16 cellular contexts compared by ENCODE assay signal in genomic region chr2:217987391-217987790, GRCh38. TPM values are rescaled to one million over a fixed set of nuclear protein-coding genes. Genes with fewer than 3 reads are reported as not detected.
DNase-seq lines count a peak whose midpoint lies in the region; ATAC-seq, FAIRE-seq and TF ChIP-seq lines count a peak whose summit lies in the region.
"Had no signal": no experiment of that assay in that cellular context is flagged by ENCODE, and none has a peak within 500 bp of the region (broad histone marks: within the 10 kb centered on the region; RNA-seq: fewer than 3 reads in every experiment).

No MANE protein-coding gene starts in this region.

- H3K4me2 ChIP-seq in H1 (ENCODE audit: insufficient read depth in 1 of 2, low read depth in 2 of 2, low read length in 2 of 2) (no peak overlapping the region; a peak in 1 of 4 replicates), osteoblast (ENCODE audit: insufficient read depth, low read length) (no peak overlapping the region)

- no peaks in the 10 kb centered on the region for H3K79me1 ChIP-seq in H1 (ENCODE audit: low read depth, low read length)

- no peak overlapping the region for H3K23ac ChIP-seq in H1 (ENCODE audit: insufficient read length)

- peak; percentile 17 for DNase-seq in RWPE2 (ENCODE audit: low spot score)
- DNase-seq in H1 (ENCODE audit: low read depth in 1 of 2, low spot score in 2 of 2), result no peak
- peak; percentile 58 for DNase-seq in osteoblast (ENCODE audit: insufficient read length, low spot score, missing footprints)
- DNase-seq in tibial artery, result peak in 1 of 2 donors; percentile 12
- DNase-seq in WTC11 (ENCODE audit: low spot score), result no peak
- DNase-seq in SW480 (ENCODE audit: low spot score), result no peak
- no peak for DNase-seq in activated CD4-positive, CD25-positive, alpha-beta regulatory T cell (lab: John Stamatoyannopoulos, UW)
- DNase-seq: activated B cell treated with CpG ODN at 0.5 μM for 24 hours; activated CD4-positive, alpha-beta T cell treated with anti-CD3 and anti-CD28 coated beads, Interleukin-2, amount 50 U/mL, for 48 hours; activated CD8-positive, alpha-beta memory T cell treated with anti-CD3 and anti-CD28 coated beads, Interleukin-2, amount 50 U/mL, for 4 hours; NCI-H1930; NCI-H2227 treated with DMSO at 0.1 percent for 48 hours had no signal

- no peak overlapping the region for H2AK5ac ChIP-seq in H1 (ENCODE audit: low read depth, low read length)

- POLR2A ChIA-PET in H1 (lab: Charles Lee; ENCODE audit: partially characterized antibody), result interaction anchor here (0.8 to 1.0 kb wide), 2 partner anchors 10 to 101 kb away, joined by 3 to 4 read pairs; no protein-coding TSS in a partner anchor
- POLR2A ChIA-PET in WTC11 (lab: Charles Lee), result no interaction called here

- TF ChIP-seq CTCF in RWPE2 (IDR thresholded peaks at IDR 0.05; ENCODE audit: poor library complexity, severe bottlenecking) (no peak), H1 (IDR thresholded peaks at IDR 0.05; ENCODE audit: control extremely low read depth in 1 of 3, insufficient read depth in 1 of 3, low read depth in 1 of 3, low read length in 3 of 3) (no peak), osteoblast (IDR thresholded peaks at IDR 0.05; ENCODE audit: extremely low read depth, low read depth, low read length) (no peak), tibial artery (IDR thresholded peaks at IDR 0.05) (no peak), WTC11 (IDR thresholded peaks at IDR 0.05) (no peak)

- H4K91ac ChIP-seq in H1 (replicated peaks; ENCODE audit: insufficient read length, low read length), result no peak overlapping the region

- no peak overlapping the region for H3K27ac ChIP-seq in RWPE2 (ENCODE audit: poor library complexity, severe bottlenecking)
- H3K27ac ChIP-seq in H1 (ENCODE audit: low read depth, low read length), result no peak overlapping the region
- H3K27ac ChIP-seq in osteoblast (ENCODE audit: low read depth, low read length), result no peak overlapping the region
- H3K27ac ChIP-seq in tibial artery, result peak overlapping the region; percentile 16 to 63
- H3K27ac ChIP-seq: HL-60 had no signal

- H3K9ac ChIP-seq in H1 (replicated peaks in 1 of 4; ENCODE audit: extremely low read depth in 1 of 4, low read depth in 3 of 4, low read length in 3 of 4), result no peak overlapping the region

- no peak for TF ChIP-seq POLR2A in H1 (IDR thresholded peaks at IDR 0.05; ENCODE audit: control extremely low read depth in 1 of 2, low read depth in 2 of 2, low read length in 2 of 2)

- H3K27me3 ChIP-seq in RWPE2 (ENCODE audit: insufficient read depth, poor library complexity, severe bottlenecking), result no peaks in the 10 kb centered on the region
- H3K27me3 ChIP-seq in H1 (replicated peaks in 1 of 4; ENCODE audit: control insufficient read depth in 3 of 4, extremely low read depth in 1 of 4, insufficient read depth in 3 of 4, low read length in 3 of 4), result no peaks in the 10 kb centered on the region; a peak in 1 of 7 replicates
- H3K27me3 ChIP-seq in osteoblast (ENCODE audit: insufficient read depth, low read length), result no peaks in the 10 kb centered on the region
- no peaks in the 10 kb centered on the region for H3K27me3 ChIP-seq in tibial artery

- H4K20me1 ChIP-seq in H1 (replicated peaks in 1 of 2; ENCODE audit: control insufficient read depth in 1 of 2, insufficient read depth in 2 of 2, low read length in 2 of 2) (peaks cover 0 to 7% of the 10 kb centered on the region in 2 experiments), osteoblast (ENCODE audit: insufficient read depth, low read length) (peaks cover 19% of the 10 kb centered on the region)

- H3K56ac ChIP-seq in H1 (replicated peaks; ENCODE audit: insufficient read length, low read depth, low read length), result no peak overlapping the region

- no peak overlapping the region for H3K14ac ChIP-seq in H1 (ENCODE audit: insufficient read length)

- CTCF ChIA-PET in H1 (lab: Charles Lee; ENCODE audit: partially characterized antibody) (interaction anchor here (0.8 to 22.4 kb wide), 49 partner anchors 8 to 198 kb away, joined by 3 to 480 read pairs (median 5); no protein-coding TSS in a partner anchor), WTC11 (lab: Charles Lee) (interaction anchor here (0.9 to 3.9 kb wide), 21 partner anchors 18 to 202 kb away, joined by 3 to 55 read pairs (median 4); no protein-coding TSS in a partner anchor)

- H3K4me1 ChIP-seq in RWPE2 (ENCODE audit: insufficient read depth, poor library complexity, severe bottlenecking), result peaks cover 10% of the 10 kb centered on the region
- H3K4me1 ChIP-seq in H1 (replicated peaks in 1 of 4; ENCODE audit: control insufficient read depth in 3 of 4, insufficient read depth in 4 of 4, low read length in 3 of 4), result peaks cover 0 to 12% (median 2%) of the 10 kb centered on the region in 4 experiments; a peak in 4 of 7 replicates
- peaks cover 12% of the 10 kb centered on the region for H3K4me1 ChIP-seq in osteoblast (ENCODE audit: insufficient read depth, low read length)
- peaks cover 0 to 22% (median 17%) of the 10 kb centered on the region in 4 donors for H3K4me1 ChIP-seq in tibial artery

- intact Hi-C loops in tibial artery (cut with DNase I; ENCODE audit: low total_unique reads), result no loop called here

- no peaks in the 10 kb centered on the region for H3K27me3 Mint-ChIP-seq in WTC11 (ENCODE audit: low read depth)

- FAIRE-seq in H1 (lab: Jason Lieb, UNC), result no peak
- FAIRE-seq: endothelial cell of umbilical vein had no signal

- H4K5ac ChIP-seq in H1 (ENCODE audit: insufficient read length, low read depth, low read length), result no peak overlapping the region

- no peaks in the 10 kb centered on the region for H3K9me3 Mint-ChIP-seq in WTC11
- H3K9me3 Mint-ChIP-seq: activated B cell treated with CpG ODN at 0.5 μM for 24 hours; activated naive CD4-positive, alpha-beta T cell treated with anti-CD3 and anti-CD28 coated beads, Interleukin-2, amount 50 U/mL, for 24 hours; nephron had no signal

- H3K27ac Mint-ChIP-seq in WTC11, result no peak overlapping the region
- H3K27ac Mint-ChIP-seq: activated B cell treated with CpG ODN at 0.5 μM for 24 hours; activated naive CD4-positive, alpha-beta T cell treated with anti-CD3 and anti-CD28 coated beads, Interleukin-2, amount 50 U/mL, for 24 hours had no signal

- H4K8ac ChIP-seq in H1 (ENCODE audit: extremely low read depth, insufficient read depth, low read length), result no peak overlapping the region

- no peak overlapping the region for H2BK120ac ChIP-seq in H1 (replicated peaks; ENCODE audit: low read depth, low read length)

- WGBS in H1 (ENCODE audit: extremely low coverage in 1 of 2, insufficient coverage in 1 of 2, insufficient read length in 1 of 2, insufficient replicate concordance in 2 of 2, low coverage in 1 of 2, low lambda C conversion rate in 2 of 2, missing lambda C conversion rate in 1 of 2), 2 experiments, result 87% methylated on average over 4 of the region's 4 CpGs; no CpG with 5 or more reads in 1 of the 2 experiments

- H3K36me3 ChIP-seq in RWPE2 (ENCODE audit: low read depth) (no peaks in the 10 kb centered on the region), H1 (ENCODE audit: control insufficient read depth in 2 of 4, insufficient read depth in 4 of 4, low read length in 3 of 4) (no peaks in the 10 kb centered on the region), osteoblast (ENCODE audit: insufficient read depth, low read length) (no peaks in the 10 kb centered on the region), tibial artery (peaks cover 0 to 25% (median 0%) of the 10 kb centered on the region in 3 donors)

- H3K4me3 Mint-ChIP-seq in WTC11, result no peak overlapping the region
- H3K4me3 Mint-ChIP-seq: activated B cell treated with CpG ODN at 0.5 μM for 24 hours; activated naive CD4-positive, alpha-beta T cell treated with anti-CD3 and anti-CD28 coated beads, Interleukin-2, amount 50 U/mL, for 24 hours; nephron had no signal

- H2AFZ ChIP-seq in H1 (ENCODE audit: low read length), result no peak overlapping the region
- H2AFZ ChIP-seq in osteoblast (ENCODE audit: low read length), result no peak overlapping the region

- H3K18ac ChIP-seq in H1 (ENCODE audit: extremely low read depth, low read length), result no peak overlapping the region

- no peaks in the 10 kb centered on the region for H3K79me2 ChIP-seq in H1 (ENCODE audit: control insufficient read depth in 1 of 2, insufficient read depth in 2 of 2, low read length in 2 of 2)
- H3K79me2 ChIP-seq in osteoblast (ENCODE audit: insufficient read depth, low read length), result peaks cover 6% of the 10 kb centered on the region

- H2BK20ac ChIP-seq in H1 (ENCODE audit: low read length), result no peak overlapping the region

- no peak overlapping the region for H2BK5ac ChIP-seq in H1 (ENCODE audit: low read depth, low read length)

- no peak for TF ChIP-seq RAD21 in H1 (IDR thresholded peaks at IDR 0.05 in 1 of 2, conservative IDR thresholded peaks at IDR 0.05 in 1 of 2; ENCODE audit: low read depth in 2 of 2, low read length in 2 of 2)

- TF ChIP-seq EP300 in H1 (IDR thresholded peaks at IDR 0.05; ENCODE audit: borderline replicate concordance in 1 of 2, low read depth in 2 of 2, low read length in 2 of 2), result no peak

- no peak overlapping the region for H2BK15ac ChIP-seq in H1 (ENCODE audit: low read length)

- H3K4me3 ChIP-seq in RWPE2 (ENCODE audit: severe bottlenecking), result no peak overlapping the region
- H3K4me3 ChIP-seq in H1 (ENCODE audit: extremely low read depth in 1 of 4, insufficient read depth in 2 of 4, low read depth in 3 of 4, low read length in 4 of 4), result no peak overlapping the region
- H3K4me3 ChIP-seq in osteoblast (ENCODE audit: insufficient read depth, low read length), result no peak overlapping the region
- H3K4me3 ChIP-seq in tibial artery, result no peak overlapping the region

- H3K4ac ChIP-seq in H1 (replicated peaks; ENCODE audit: insufficient read length, low read depth, low read length), result peak overlapping the region; percentile 25

- peaks cover 17% of the 10 kb centered on the region for H3K4me1 Mint-ChIP-seq in WTC11
- H3K4me1 Mint-ChIP-seq: activated naive CD4-positive, alpha-beta T cell treated with anti-CD3 and anti-CD28 coated beads, Interleukin-2, amount 50 U/mL, for 24 hours had no signal

- ATAC-seq in RWPE2 (ENCODE audit: low read depth), result no peak
- ATAC-seq in WTC11, result no peak

- H3K36me3 Mint-ChIP-seq in WTC11, result no peaks in the 10 kb centered on the region
- H3K36me3 Mint-ChIP-seq: activated naive CD4-positive, alpha-beta T cell treated with anti-CD3 and anti-CD28 coated beads, Interleukin-2, amount 50 U/mL, for 24 hours had no signal

- H3K9me3 ChIP-seq in RWPE2 (ENCODE audit: severe bottlenecking) (no peaks in the 10 kb centered on the region), H1 (ENCODE audit: insufficient read depth in 2 of 2, low read depth in 1 of 2, low read length in 1 of 2) (no peaks in the 10 kb centered on the region), osteoblast (ENCODE audit: low read depth, low read length) (no peaks in the 10 kb centered on the region), tibial artery (no peaks in the 10 kb centered on the region)

- peaks cover 10% of the 10 kb centered on the region; the same call in 1 of the 2 replicates for H3K23me2 ChIP-seq in H1 (ENCODE audit: low read depth, low read length)

- H2BK12ac ChIP-seq in H1 (ENCODE audit: low read depth, low read length), result no peak overlapping the region

RNA-seq across cellular contexts. Expression of gene TNS1, which starts 15.4 kb away (rescaled TPM):
- 4.8 and 5.1 TPM in 2 replicates for total RNA-seq in H1 (2021; fragmentation: NEBNext Ultra II Directional; extraction: Animal tissue kit (Norgen Biotek cat#: 25700))
- polyA plus RNA-seq in H1 (2011; rRNA removed), result 1.5 and 1.9 TPM in 2 replicates
- polyA plus RNA-seq in H1 (2011; cell fraction: cytosol; rRNA removed), result 1.3 TPM
- 7.3 TPM for polyA plus RNA-seq in H1 (2011; cell fraction: nucleus; rRNA removed)
- polyA plus RNA-seq in H1 (2012, experiment 1 of 2), result 2.0 to 2.7 TPM (median 2.3 TPM) in 4 replicates
- polyA plus RNA-seq in H1 (2012, experiment 2 of 2), result 1.1 TPM
- 1.9 TPM for polyA plus RNA-seq in H1 (2013, experiment 1 of 2)
- 2.0 TPM for polyA plus RNA-seq in H1 (2013, experiment 2 of 2)
- 11.6 and 19.6 TPM in 2 replicates for polyA minus RNA-seq in H1 (2011; rRNA and poly(A)+ RNA removed)
- 4.1 TPM for polyA minus RNA-seq in H1 (2011; cell fraction: cytosol; rRNA and poly(A)+ RNA removed)
- polyA minus RNA-seq in H1 (2011; cell fraction: nucleus; rRNA and poly(A)+ RNA removed), result 15.0 TPM
- 45.7 and 48.9 TPM in 2 replicates for total RNA-seq in osteoblast
- 4.2 to 5.4 TPM (median 4.5 TPM) in 3 replicates for total RNA-seq in WTC11 (2021)

Comparison
In these comparisons a context has a peak if more than half of its experiments do, and no peak if none do; other contexts are left out.
1. DNase-seq: peak in RWPE2 (single experiment) and osteoblast (single experiment); none in H1 (0 of 2), WTC11 (single experiment), SW480 (single experiment) and activated CD4-positive, CD25-positive, alpha-beta regulatory T cell (0 of 4).
2. H3K27ac ChIP-seq: peak in tibial artery (2 of 2); none in RWPE2 (single experiment), H1 (single experiment) and osteoblast (single experiment).